Comparison of ENCODE assay signal across 1 cellular context in the genomic region with DNA sequence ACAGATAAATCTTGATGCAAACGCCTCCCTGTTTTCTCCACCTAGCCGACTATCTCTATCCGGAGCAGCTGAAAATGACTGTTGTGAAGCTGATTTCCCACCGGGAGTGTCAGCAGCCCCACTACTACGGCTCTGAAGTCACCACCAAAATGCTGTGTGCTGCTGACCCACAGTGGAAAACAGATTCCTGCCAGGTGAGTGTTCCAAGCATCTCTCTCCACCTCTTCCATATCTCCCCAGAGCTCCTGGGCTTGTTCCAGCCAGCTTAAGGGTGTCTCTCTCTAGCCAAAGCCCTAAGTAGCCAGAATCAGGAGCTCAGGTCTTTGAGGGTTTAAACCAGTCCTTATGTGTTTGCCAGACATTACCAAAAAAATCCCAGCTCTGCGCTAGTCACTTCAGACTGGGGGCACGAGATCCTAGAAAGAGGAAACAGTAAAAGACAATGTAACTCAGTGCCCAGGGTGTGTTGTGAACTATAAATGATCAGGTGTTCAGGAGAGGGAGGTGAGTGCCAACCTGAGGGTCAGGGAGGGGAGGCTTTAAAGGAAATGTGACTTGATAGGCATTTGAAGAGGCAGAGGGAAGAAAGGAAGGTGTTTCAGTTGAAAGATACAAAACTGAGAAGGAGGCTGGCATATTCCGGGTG.
TF ChIP-seq lines count a peak whose summit lies in the region.

No MANE protein-coding gene starts in this region.

TF ChIP-seq in IMR-90, 13 proteins besides CTCF, POLR2A, EP300 and RAD21:
- TF ChIP-seq FOS (IDR thresholded peaks at IDR 0.05; ENCODE audit: low read depth, low read length): no peak
- TF ChIP-seq RCOR1 (IDR thresholded peaks at IDR 0.05; ENCODE audit: insufficient replicate concordance, low read length): no peak
- TF ChIP-seq NFE2L2 (IDR thresholded peaks at IDR 0.05; ENCODE audit: low read depth, low read length): no peak
